ENCODE assay signal across 7 cellular contexts in genomic region chr22:16599648-16600047, GRCh38. TPM values are rescaled to one million over a fixed set of nuclear protein-coding genes. Genes with fewer than 3 reads are reported as not detected.
"Had no signal": no experiment of that assay in that cellular context is flagged by ENCODE, and none has a peak within 500 bp of the region (broad histone marks: within the 10 kb centered on the region; RNA-seq: fewer than 3 reads in every experiment).

No MANE protein-coding gene starts in this region.

RNA-seq across cellular contexts. Expression of gene CCT8L2, which starts 7.0 kb away (rescaled TPM):
- total RNA-seq: GM23248, H4, H7, HepG2, HFFc6, HT1080 had no signal
- polyA plus RNA-seq: GM23248, HepG2, IgD-negative memory B cell had no signal
